Comparison of ENCODE assay signal across 11 cellular contexts in the genomic region with DNA sequence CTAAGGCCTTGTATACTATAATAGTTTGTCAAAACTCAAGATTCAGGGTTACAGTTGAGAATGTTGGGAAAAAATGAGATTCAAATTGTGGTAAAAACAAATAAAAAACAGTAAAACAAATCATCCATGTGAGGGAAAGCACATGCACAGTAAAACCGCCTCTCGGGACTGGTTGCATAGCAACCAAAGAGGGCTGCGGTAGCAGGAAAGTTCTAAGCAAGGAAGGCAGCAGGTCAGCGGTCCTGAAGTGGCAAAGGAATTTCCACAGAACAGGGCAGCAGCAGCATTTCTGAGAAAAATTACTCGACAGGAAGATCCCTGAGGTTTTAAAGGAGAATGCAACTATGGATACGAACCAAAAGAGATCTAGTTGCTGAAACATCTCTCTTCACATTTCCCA.
DNase-seq lines count a peak whose midpoint lies in the region; ATAC-seq, FAIRE-seq and TF ChIP-seq lines count a peak whose summit lies in the region.
"Had no signal": no experiment of that assay in that cellular context is flagged by ENCODE, and none has a peak within 500 bp of the region (broad histone marks: within the 10 kb centered on the region; RNA-seq: fewer than 3 reads in every experiment).

No MANE protein-coding gene starts in this region.

- no peak for TF ChIP-seq CTCF in WTC11 (IDR thresholded peaks at IDR 0.05)
- TF ChIP-seq CTCF in retinal pigment epithelial cell (conservative IDR thresholded peaks at IDR 0.05; ENCODE audit: low read depth, low read length) = no peak
- no peak for TF ChIP-seq CTCF in D721Med (IDR thresholded peaks at IDR 0.05; ENCODE audit: insufficient read depth, missing control alignments)

- CTCF ChIA-PET in WTC11 (lab: Charles Lee) = interaction anchor here (1.3 to 1.4 kb wide), 2 partner anchors 240 to 292 kb away, joined by 3 to 4 read pairs; no protein-coding TSS in a partner anchor

- DNase-seq in ELF-1 (ENCODE audit: low read depth, low spot score) (peak; percentile 14), WTC11 (ENCODE audit: low spot score) (peak; percentile 35), left cardiac atrium (peak; percentile 28), retinal pigment epithelial cell (ENCODE audit: low read depth) (peak; percentile 46), NCI-H2081 treated with DMSO at 0.1 percent for 48 hours (lab: John Stamatoyannopoulos, UW) (no peak), D721Med (ENCODE audit: insufficient read length, low spot score) (no peak)
- DNase-seq: activated CD4-positive, alpha-beta T cell treated with anti-CD3 and anti-CD28 coated beads for 48 hours; foreskin melanocyte; NCI-H774; stomach had no signal

- FAIRE-seq in D721Med (lab: Jason Lieb, UNC) = no peak

- peak; percentile 71 for ATAC-seq in WTC11
- ATAC-seq in left cardiac atrium = peak in 1 of 2 donors; percentile 65
- ATAC-seq in HG03139 (IDR thresholded peaks at IDR 0.05; ENCODE audit: unreplicated experiment) = no peak

- no peaks in the 10 kb centered on the region for H3K27me3 Mint-ChIP-seq in WTC11 (ENCODE audit: low read depth)

- no peak overlapping the region for H3K4me3 Mint-ChIP-seq in WTC11

- peaks cover 6% of the 10 kb centered on the region; the same call in 1 of the 2 replicates for H3K4me1 Mint-ChIP-seq in WTC11

- H3K36me3 Mint-ChIP-seq in WTC11 = no peaks in the 10 kb centered on the region

- intact Hi-C loops in left cardiac atrium (cut with DNase I) = no loop called here

- no peak overlapping the region for H3K4me3 ChIP-seq in retinal pigment epithelial cell (ENCODE audit: low read length)
- H3K4me3 ChIP-seq: stomach had no signal

- H3K27ac Mint-ChIP-seq in WTC11 = no peak overlapping the region

- H3K9me3 Mint-ChIP-seq in WTC11 = peaks cover 3% of the 10 kb centered on the region; the same call in 1 of the 2 replicates

- POLR2A ChIA-PET in WTC11 (lab: Charles Lee) = no interaction called here

TF ChIP-seq in WTC11, 78 proteins besides CTCF, POLR2A, EP300 and RAD21:
- TF ChIP-seq EMX1 (CRISPR knock-in tag; IDR thresholded peaks at IDR 0.05) = no peak
- TF ChIP-seq JUN (CRISPR knock-in tag; IDR thresholded peaks at IDR 0.05) = no peak
- no peak for TF ChIP-seq SP1 (CRISPR knock-in tag; conservative IDR thresholded peaks at IDR 0.05)
- no peak for TF ChIP-seq ZNF121 (CRISPR knock-in tag; IDR thresholded peaks at IDR 0.05)
- TF ChIP-seq, protein P1, sequence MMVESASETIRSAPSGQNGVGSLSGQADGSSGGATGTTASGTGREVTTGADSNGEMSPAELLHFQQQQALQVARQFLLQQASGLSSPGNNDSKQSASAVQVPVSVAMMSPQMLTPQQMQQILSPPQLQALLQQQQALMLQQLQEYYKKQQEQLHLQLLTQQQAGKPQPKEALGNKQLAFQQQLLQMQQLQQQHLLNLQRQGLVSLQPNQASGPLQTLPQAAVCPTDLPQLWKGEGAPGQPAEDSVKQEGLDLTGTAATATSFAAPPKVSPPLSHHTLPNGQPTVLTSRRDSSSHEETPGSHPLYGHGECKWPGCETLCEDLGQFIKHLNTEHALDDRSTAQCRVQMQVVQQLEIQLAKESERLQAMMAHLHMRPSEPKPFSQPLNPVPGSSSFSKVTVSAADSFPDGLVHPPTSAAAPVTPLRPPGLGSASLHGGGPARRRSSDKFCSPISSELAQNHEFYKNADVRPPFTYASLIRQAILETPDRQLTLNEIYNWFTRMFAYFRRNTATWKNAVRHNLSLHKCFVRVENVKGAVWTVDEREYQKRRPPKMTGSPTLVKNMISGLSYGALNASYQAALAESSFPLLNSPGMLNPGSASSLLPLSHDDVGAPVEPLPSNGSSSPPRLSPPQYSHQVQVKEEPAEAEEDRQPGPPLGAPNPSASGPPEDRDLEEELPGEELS (CRISPR knock-in tag; IDR thresholded peaks at IDR 0.05) = no peak

Comparison
In these comparisons a context has a peak if more than half of its experiments do, and no peak if none do; other contexts are left out.
1. DNase-seq: peak in ELF-1 (single experiment), WTC11 (single experiment), left cardiac atrium (single experiment) and retinal pigment epithelial cell (single experiment); none in NCI-H2081 treated with DMSO at 0.1 percent for 48 hours (single experiment) and D721Med (single experiment).